17 cellular contexts compared by ENCODE assay signal in the genomic region with DNA sequence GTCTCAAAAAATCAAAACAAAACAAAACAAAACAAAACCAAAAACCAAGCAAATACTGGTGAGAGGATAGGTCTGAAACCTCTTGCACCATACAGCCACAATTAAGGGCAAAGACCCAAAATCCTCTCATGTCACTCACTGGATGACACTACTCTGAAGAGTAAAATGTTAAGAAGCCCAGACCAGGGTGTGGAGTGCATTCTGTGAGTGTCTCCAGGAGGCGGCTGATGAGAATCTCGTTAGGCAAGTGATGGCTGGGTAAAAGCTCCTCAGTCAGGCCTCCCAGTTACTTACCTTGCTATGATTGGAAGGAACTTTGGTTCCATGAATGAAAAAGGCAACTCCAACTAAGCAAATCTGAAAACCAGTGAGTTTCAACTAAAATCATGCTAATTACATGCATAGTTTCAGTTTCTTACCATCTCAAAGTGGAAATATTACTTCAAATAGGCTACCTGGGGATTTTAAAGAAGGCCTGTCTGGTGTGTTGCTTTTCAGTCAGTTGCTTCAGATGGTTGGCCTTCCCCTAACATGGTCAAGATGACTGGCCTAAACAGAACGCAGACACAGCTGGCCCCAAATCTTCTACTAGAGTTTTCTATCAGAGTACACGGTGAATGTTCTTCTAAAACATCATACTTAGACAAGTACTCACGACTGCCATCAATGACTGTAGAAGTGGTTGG.
DNase-seq lines count a peak whose midpoint lies in the region; ATAC-seq and TF ChIP-seq lines count a peak whose summit lies in the region.
"Had no signal": no experiment of that assay in that cellular context is flagged by ENCODE, and none has a peak within 500 bp of the region (broad histone marks: within the 10 kb centered on the region; RNA-seq: fewer than 3 reads in every experiment).

No MANE protein-coding gene starts in this region.

- no peaks in the 10 kb centered on the region for H3K27me3 ChIP-seq in tibial artery
- H3K27me3 ChIP-seq: SJSA1, stomach had no signal

- H3K4me3 ChIP-seq in tibial artery, result no peak overlapping the region
- H3K4me3 ChIP-seq: SJSA1, stomach had no signal

- no peaks in the 10 kb centered on the region for H3K27me3 Mint-ChIP-seq in T-cell

- no peaks in the 10 kb centered on the region for H3K9me3 ChIP-seq in tibial artery
- H3K9me3 ChIP-seq: Caco-2, SJSA1 had no signal

- H3K4me1 Mint-ChIP-seq in T-cell, result peaks cover 0 to 15% (median 12%) of the 10 kb centered on the region in 3 donors
- H3K4me1 Mint-ChIP-seq in stimulated activated effector memory CD8-positive, alpha-beta T cell treated with anti-CD3 and anti-CD28 coated beads, Interleukin-12 subunit alpha, Interleukin-12 subunit beta, amount 100 ng/mL, for 72 hours, result peaks cover 21% of the 10 kb centered on the region

- peak overlapping the region in 1 of 2 donors; percentile 78 for H3K27ac Mint-ChIP-seq in activated naive CD4-positive, alpha-beta T cell treated with anti-CD3 and anti-CD28 coated beads, Interleukin-2, amount 50 U/mL, for 72 hours
- peak overlapping the region; percentile 16 to 85 for H3K27ac Mint-ChIP-seq in T-cell
- H3K27ac Mint-ChIP-seq in stimulated activated effector memory CD8-positive, alpha-beta T cell treated with anti-CD3 and anti-CD28 coated beads, Interleukin-12 subunit alpha, Interleukin-12 subunit beta, amount 100 ng/mL, for 72 hours, result peak overlapping the region; percentile 71

- no peak overlapping the region for H3K4me3 Mint-ChIP-seq in T-cell
- H3K4me3 Mint-ChIP-seq in stimulated activated effector memory CD8-positive, alpha-beta T cell treated with anti-CD3 and anti-CD28 coated beads, Interleukin-12 subunit alpha, Interleukin-12 subunit beta, amount 100 ng/mL, for 72 hours, result peak overlapping the region; percentile 4

- no peak for TF ChIP-seq CTCF in tibial artery (IDR thresholded peaks at IDR 0.05)

- peaks cover 33 to 84% (median 50%) of the 10 kb centered on the region in 3 donors for H3K36me3 ChIP-seq in tibial artery

- CTCF ChIA-PET in T-cell (lab: Charles Lee), result interaction anchor here in 1 of 2 donors (0.6 kb wide), 1 partner anchor 79 kb away, joined by 3 read pairs; no protein-coding TSS in a partner anchor

- peak; percentile 43 to 72 for ATAC-seq in activated naive CD4-positive, alpha-beta T cell treated with anti-CD3 and anti-CD28 coated beads, Interleukin-2, amount 50 U/mL, for 72 hours
- ATAC-seq in GM18498 (IDR thresholded peaks at IDR 0.05; ENCODE audit: unreplicated experiment) (peak; percentile 59), T-cell (replicated peaks in 1 of 4) (no peak)
- peak; percentile 69 for ATAC-seq in stimulated activated effector memory CD8-positive, alpha-beta T cell treated with anti-CD3 and anti-CD28 coated beads, Interleukin-12 subunit alpha, Interleukin-12 subunit beta, amount 100 ng/mL, for 72 hours

- POLR2A ChIA-PET in T-cell (lab: Charles Lee), result no interaction called here

- DNase-seq in activated naive CD4-positive, alpha-beta T cell treated with anti-CD3 and anti-CD28 coated beads, Interleukin-2, amount 50 U/mL, for 72 hours (ENCODE audit: low spot score in 2 of 2), result no peak
- no peak for DNase-seq in activated naive CD4-positive, alpha-beta T cell (lab: John Stamatoyannopoulos, UW)
- DNase-seq in T-cell, result no peak
- no peak for DNase-seq in stimulated activated effector memory CD8-positive, alpha-beta T cell treated with anti-CD3 and anti-CD28 coated beads, Interleukin-12 subunit alpha, Interleukin-12 subunit beta, amount 100 ng/mL, for 72 hours (ENCODE audit: low spot score in 2 of 2)
- DNase-seq in cerebellum (ENCODE audit: low spot score), result no peak
- DNase-seq in tibial artery, result no peak
- DNase-seq: activated CD4-positive, alpha-beta T cell treated with anti-CD3 and anti-CD28 coated beads, Interleukin-2, amount 50 U/mL, for 1 hour; activated gamma-delta T cell; Caco-2; EL; GOT3; NCI-H1436 treated with DMSO at 0.1 percent for 48 hours; NCI-H774; stomach; T1000 had no signal

- no peak overlapping the region for H3K27ac ChIP-seq in tibial artery
- H3K27ac ChIP-seq: SJSA1, stomach had no signal

- H3K9me3 Mint-ChIP-seq in activated naive CD4-positive, alpha-beta T cell treated with anti-CD3 and anti-CD28 coated beads, Interleukin-2, amount 50 U/mL, for 72 hours, result peaks cover 0 to 16% of the 10 kb centered on the region in 2 donors
- peaks cover 3 to 10% (median 5%) of the 10 kb centered on the region in 3 donors for H3K9me3 Mint-ChIP-seq in T-cell
- H3K9me3 Mint-ChIP-seq in stimulated activated effector memory CD8-positive, alpha-beta T cell treated with anti-CD3 and anti-CD28 coated beads, Interleukin-12 subunit alpha, Interleukin-12 subunit beta, amount 100 ng/mL, for 72 hours, result peaks cover 3% of the 10 kb centered on the region

- intact Hi-C loops in tibial artery (cut with DNase I; ENCODE audit: low total_unique reads), result no loop called here

- H3K36me3 Mint-ChIP-seq in activated naive CD4-positive, alpha-beta T cell treated with anti-CD3 and anti-CD28 coated beads, Interleukin-2, amount 50 U/mL, for 72 hours, result peaks cover 27 to 49% of the 10 kb centered on the region in 2 donors
- H3K36me3 Mint-ChIP-seq in T-cell, result peaks cover 61% of the 10 kb centered on the region
- peaks cover 76% of the 10 kb centered on the region for H3K36me3 Mint-ChIP-seq in stimulated activated effector memory CD8-positive, alpha-beta T cell treated with anti-CD3 and anti-CD28 coated beads, Interleukin-12 subunit alpha, Interleukin-12 subunit beta, amount 100 ng/mL, for 72 hours

- H3K4me1 ChIP-seq in tibial artery, result no peaks in the 10 kb centered on the region
- H3K4me1 ChIP-seq: Caco-2, SJSA1, stomach had no signal

Comparison
In these comparisons a context has a peak if more than half of its experiments do, and no peak if none do; other contexts are left out.
1. ATAC-seq: peak in activated naive CD4-positive, alpha-beta T cell treated with anti-CD3 and anti-CD28 coated beads, Interleukin-2, amount 50 U/mL, for 72 hours (2 of 2), GM18498 (single experiment) and stimulated activated effector memory CD8-positive, alpha-beta T cell treated with anti-CD3 and anti-CD28 coated beads, Interleukin-12 subunit alpha, Interleukin-12 subunit beta, amount 100 ng/mL, for 72 hours (single experiment); none in T-cell (0 of 4).